Comparison of ENCODE assay signal across 12 cellular contexts in the genomic region with DNA sequence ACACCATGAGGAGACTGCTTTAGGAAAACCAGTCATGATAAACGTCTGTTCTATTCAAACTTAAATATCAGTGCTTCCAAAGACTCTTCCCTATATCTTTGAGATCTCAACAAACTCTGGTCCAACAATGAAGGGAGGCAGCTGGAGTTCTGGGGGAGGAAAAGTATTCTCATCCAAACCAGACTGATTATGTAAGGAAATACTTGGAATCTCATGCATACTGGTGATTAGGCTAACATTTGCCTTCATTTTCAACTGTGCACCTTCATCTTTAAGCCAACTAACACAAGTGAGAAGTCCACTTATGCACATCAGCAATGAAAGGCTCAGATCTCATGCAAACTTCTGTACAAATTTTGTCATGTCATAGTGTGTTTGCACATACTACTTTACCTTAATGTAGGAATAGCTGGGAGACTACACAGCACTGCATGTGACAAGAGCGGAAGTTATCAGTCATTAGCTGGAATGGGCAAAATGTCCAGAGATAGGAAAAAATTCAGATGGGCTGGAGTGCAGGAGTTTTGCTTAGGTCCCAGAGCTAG.
A peak's percentile ranks its signal among the peaks of the same experiment; 100 is the strongest.
DNase-seq lines count a peak whose midpoint lies in the region; ATAC-seq and TF ChIP-seq lines count a peak whose summit lies in the region.
"Had no signal": no experiment of that assay in that cellular context is flagged by ENCODE, and none has a peak within 500 bp of the region (broad histone marks: within the 10 kb centered on the region; RNA-seq: fewer than 3 reads in every experiment).

No MANE protein-coding gene starts in this region.

- H3K36me3 ChIP-seq in SU-DHL-6 (ENCODE audit: low read length) (no peaks in the 10 kb centered on the region), sigmoid colon (no peaks in the 10 kb centered on the region)

- H3K27ac ChIP-seq in SU-DHL-6 (ENCODE audit: low read depth, low read length) = peak overlapping the region; percentile 91; the same call in 1 of the 2 replicates
- H3K27ac ChIP-seq in epithelial cell of prostate = peak overlapping the region; percentile 90
- H3K27ac ChIP-seq in sigmoid colon = peak overlapping the region in 2 of 4 donors; percentile 52 to 65

- no peaks in the 10 kb centered on the region for H3K27me3 Mint-ChIP-seq in activated naive CD4-positive, alpha-beta T cell treated with anti-CD3 and anti-CD28 coated beads for 36 hours (ENCODE audit: low read depth)
- H3K27me3 Mint-ChIP-seq in stimulated activated memory B cell treated with anti-CD40 and anti-IgM and Interleukin-4, amounts not matched to agents 10 μg/mL and 1 μg/mL and 100 μg/mL, for 72 hours = no peaks in the 10 kb centered on the region

- no peaks in the 10 kb centered on the region for H3K36me3 Mint-ChIP-seq in activated naive CD4-positive, alpha-beta T cell treated with anti-CD3 and anti-CD28 coated beads for 36 hours (ENCODE audit: low read depth)
- no peaks in the 10 kb centered on the region for H3K36me3 Mint-ChIP-seq in stimulated activated memory B cell treated with anti-CD40 and anti-IgM and Interleukin-4, amounts not matched to agents 10 μg/mL and 1 μg/mL and 100 μg/mL, for 72 hours

- CTCF ChIA-PET in activated naive CD4-positive, alpha-beta T cell treated with anti-CD3 and anti-CD28 coated beads for 36 hours (lab: Charles Lee) = interaction anchor here (0.9 to 2.0 kb wide), 11 partner anchors 9 to 161 kb away, joined by 3 to 8 read pairs (median 4); no protein-coding TSS in a partner anchor

- intact Hi-C loops in activated naive CD4-positive, alpha-beta T cell treated with anti-CD3 and anti-CD28 coated beads for 36 hours (cut with micrococcal nuclease) = no loop called here
- intact Hi-C loops in sigmoid colon (cut with DNase I) = no loop called here

- no peaks in the 10 kb centered on the region for H3K9me3 ChIP-seq in SU-DHL-6 (ENCODE audit: insufficient read depth, low read length)
- H3K9me3 ChIP-seq in sigmoid colon = no peaks in the 10 kb centered on the region
- H3K9me3 ChIP-seq: SK-N-SH had no signal

- DNase-seq in activated naive CD4-positive, alpha-beta T cell treated with anti-CD3 and anti-CD28 coated beads for 36 hours = no peak
- no peak for DNase-seq in activated naive CD4-positive, alpha-beta T cell (lab: John Stamatoyannopoulos, UW)
- DNase-seq in epithelial cell of prostate (ENCODE audit: low read depth, low spot score) (no peak), sigmoid colon (no peak)
- DNase-seq in activated CD4-positive, CD25-positive, alpha-beta regulatory T cell treated with anti-CD3 and anti-CD28 coated beads, Interleukin-2, amount 50 U/mL, for 72 hours = no peak
- DNase-seq: central memory CD4-positive, alpha-beta T cell; NCI-H748 treated with DMSO at 0.1 percent for 48 hours; SK-N-SH; stimulated activated CD4-positive, alpha-beta T cell treated with anti-CD3 and anti-CD28 coated beads, Interleukin-4, amount 100 ng/mL, for 24 hours had no signal

- no peaks in the 10 kb centered on the region for H3K27me3 ChIP-seq in SU-DHL-6 (ENCODE audit: low read length)
- H3K27me3 ChIP-seq in sigmoid colon = no peaks in the 10 kb centered on the region

- H4K20me1 ChIP-seq in SU-DHL-6 (ENCODE audit: low read depth, low read length) = no peaks in the 10 kb centered on the region

- no peak overlapping the region for H2AFZ ChIP-seq in SU-DHL-6 (ENCODE audit: low read depth, low read length, severe bottlenecking)

- H3K9me2 ChIP-seq in SU-DHL-6 (replicated peaks; ENCODE audit: insufficient read depth, low read length) = no peaks in the 10 kb centered on the region
- H3K9me2 ChIP-seq: SK-N-SH had no signal

- peak overlapping the region; percentile 69 for H3K4me2 ChIP-seq in SU-DHL-6 (ENCODE audit: low read depth, low read length, poor library complexity, severe bottlenecking)
- H3K4me2 ChIP-seq: SK-N-SH had no signal

- H3K79me2 ChIP-seq in SU-DHL-6 (ENCODE audit: insufficient read depth, low read length) = no peaks in the 10 kb centered on the region

- no peak for ATAC-seq in stimulated activated memory B cell treated with anti-CD40 and anti-IgM and Interleukin-4, amounts not matched to agents 10 μg/mL and 1 μg/mL and 100 μg/mL, for 72 hours
- no peak for ATAC-seq in GM19452 (IDR thresholded peaks at IDR 0.05; ENCODE audit: unreplicated experiment)

- H3K4me1 Mint-ChIP-seq in activated naive CD4-positive, alpha-beta T cell treated with anti-CD3 and anti-CD28 coated beads for 36 hours (ENCODE audit: low read depth) = peaks cover 87% of the 10 kb centered on the region
- H3K4me1 Mint-ChIP-seq in stimulated activated memory B cell treated with anti-CD40 and anti-IgM and Interleukin-4, amounts not matched to agents 10 μg/mL and 1 μg/mL and 100 μg/mL, for 72 hours = peaks cover 58% of the 10 kb centered on the region

- H3K27ac Mint-ChIP-seq in activated naive CD4-positive, alpha-beta T cell treated with anti-CD3 and anti-CD28 coated beads for 36 hours = peak overlapping the region; percentile 88
- peak overlapping the region; percentile 96 for H3K27ac Mint-ChIP-seq in stimulated activated memory B cell treated with anti-CD40 and anti-IgM and Interleukin-4, amounts not matched to agents 10 μg/mL and 1 μg/mL and 100 μg/mL, for 72 hours

- TF ChIP-seq EP300 in sigmoid colon (IDR thresholded peaks at IDR 0.05) = no peak

- 86 to 87% methylated on average over 2 of the region's 2 CpGs for WGBS in sigmoid colon, 2 donors

- TF ChIP-seq CTCF in SU-DHL-6 (IDR thresholded peaks at IDR 0.05; ENCODE audit: insufficient read depth, low read length, poor library complexity, severe bottlenecking) (no peak), sigmoid colon (IDR thresholded peaks at IDR 0.05) (no peak)

- TF ChIP-seq POLR2A in sigmoid colon (IDR thresholded peaks at IDR 0.05) = no peak

- H3F3A ChIP-seq in SU-DHL-6 (ENCODE audit: insufficient read depth) = peaks cover 47% of the 10 kb centered on the region

- H3K9ac ChIP-seq in SU-DHL-6 (ENCODE audit: low read length) = peak overlapping the region; percentile 12; the same call in 1 of the 2 replicates
- H3K9ac ChIP-seq: SK-N-SH had no signal

- peak overlapping the region; percentile 55 for H3K4me3 Mint-ChIP-seq in activated naive CD4-positive, alpha-beta T cell treated with anti-CD3 and anti-CD28 coated beads for 36 hours
- H3K4me3 Mint-ChIP-seq in stimulated activated memory B cell treated with anti-CD40 and anti-IgM and Interleukin-4, amounts not matched to agents 10 μg/mL and 1 μg/mL and 100 μg/mL, for 72 hours = no peak overlapping the region

- H3K4me3 ChIP-seq in SU-DHL-6 (ENCODE audit: insufficient read depth, low read length, poor library complexity, severe bottlenecking) (no peak overlapping the region), sigmoid colon (no peak overlapping the region)

- H3K9me3 Mint-ChIP-seq in activated naive CD4-positive, alpha-beta T cell treated with anti-CD3 and anti-CD28 coated beads for 36 hours = no peaks in the 10 kb centered on the region
- H3K9me3 Mint-ChIP-seq in stimulated activated memory B cell treated with anti-CD40 and anti-IgM and Interleukin-4, amounts not matched to agents 10 μg/mL and 1 μg/mL and 100 μg/mL, for 72 hours = no peaks in the 10 kb centered on the region

- no peaks in the 10 kb centered on the region for H3K4me1 ChIP-seq in sigmoid colon
